38 cellular contexts compared by ENCODE assay signal in the genomic region with DNA sequence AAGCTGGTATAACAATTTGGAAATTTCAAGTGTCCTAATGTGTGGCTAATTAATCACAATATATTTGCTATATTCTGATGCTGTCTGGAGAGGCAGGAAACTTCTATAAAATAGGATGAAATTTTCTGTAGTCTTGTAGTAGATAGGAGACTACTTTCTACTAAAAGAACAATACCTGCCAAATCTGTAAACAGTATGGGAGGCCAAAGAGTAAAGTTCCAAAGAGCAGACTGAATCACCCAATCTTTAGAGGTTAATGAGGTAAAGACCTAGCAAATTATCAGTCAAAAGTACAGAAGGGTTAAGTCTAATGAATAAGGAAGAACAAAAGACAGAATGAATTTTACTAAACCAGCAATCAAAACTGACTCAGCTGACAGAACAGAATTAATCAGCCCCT. TPM values are rescaled to one million over a fixed set of nuclear protein-coding genes. Genes with fewer than 3 reads are reported as not detected.
"Had no signal": no experiment of that assay in that cellular context is flagged by ENCODE, and none has a peak within 500 bp of the region (broad histone marks: within the 10 kb centered on the region; RNA-seq: fewer than 3 reads in every experiment).

No MANE protein-coding gene starts in this region.

- H3K4me2 ChIP-seq: KMS-11 had no signal

- H3K36me3 ChIP-seq: MG63 had no signal

- H3K9ac ChIP-seq: KMS-11 had no signal

- H3K9me3 ChIP-seq: MG63 had no signal

- H3K4me3 ChIP-seq: MG63 had no signal

- DNase-seq: Karpas-422, Kasumi-1, KG1, MG63, MM.1S, MV-4-11, NCI-H1048, NCI-H1092, NCI-H1092 treated with DMSO at 0.1 percent for 48 hours, NCI-H1105, NCI-H1105 treated with DMSO at 0.1 percent for 48 hours, NCI-H1417, NCI-H1417 treated with DMSO at 0.1 percent for 48 hours, NCI-H1436 treated with DMSO at 0.1 percent for 48 hours, NCI-H146, NCI-H1694, NCI-H1694 treated with DMSO at 0.1 percent for 48 hours, NCI-H187, NCI-H187 treated with DMSO at 0.1 percent for 48 hours, NCI-H1930, NCI-H2029, NCI-H2029 treated with DMSO at 0.1 percent for 48 hours, NCI-H2081, NCI-H2081 treated with DMSO at 0.1 percent for 48 hours, NCI-H2107, NCI-H2171, NCI-H2171 treated with DMSO at 0.1 percent for 48 hours, NCI-H2227 treated with DMSO at 0.1 percent for 48 hours, NCI-H226, NCI-H345, NCI-H446, NCI-H446 treated with DMSO at 0.1 percent for 48 hours, NCI-H510A had no signal

- H3K27ac ChIP-seq: KMS-11 had no signal

- H3K27me3 ChIP-seq: MG63 had no signal

RNA-seq across cellular contexts. Expression of a gene that starts 52.4 kb away (rescaled TPM):
- total RNA-seq: LHCN-M2, M059J, MCF 10A, NCI-H460 had no signal
